ENCODE assay signal across 8 cellular contexts in the genomic region with DNA sequence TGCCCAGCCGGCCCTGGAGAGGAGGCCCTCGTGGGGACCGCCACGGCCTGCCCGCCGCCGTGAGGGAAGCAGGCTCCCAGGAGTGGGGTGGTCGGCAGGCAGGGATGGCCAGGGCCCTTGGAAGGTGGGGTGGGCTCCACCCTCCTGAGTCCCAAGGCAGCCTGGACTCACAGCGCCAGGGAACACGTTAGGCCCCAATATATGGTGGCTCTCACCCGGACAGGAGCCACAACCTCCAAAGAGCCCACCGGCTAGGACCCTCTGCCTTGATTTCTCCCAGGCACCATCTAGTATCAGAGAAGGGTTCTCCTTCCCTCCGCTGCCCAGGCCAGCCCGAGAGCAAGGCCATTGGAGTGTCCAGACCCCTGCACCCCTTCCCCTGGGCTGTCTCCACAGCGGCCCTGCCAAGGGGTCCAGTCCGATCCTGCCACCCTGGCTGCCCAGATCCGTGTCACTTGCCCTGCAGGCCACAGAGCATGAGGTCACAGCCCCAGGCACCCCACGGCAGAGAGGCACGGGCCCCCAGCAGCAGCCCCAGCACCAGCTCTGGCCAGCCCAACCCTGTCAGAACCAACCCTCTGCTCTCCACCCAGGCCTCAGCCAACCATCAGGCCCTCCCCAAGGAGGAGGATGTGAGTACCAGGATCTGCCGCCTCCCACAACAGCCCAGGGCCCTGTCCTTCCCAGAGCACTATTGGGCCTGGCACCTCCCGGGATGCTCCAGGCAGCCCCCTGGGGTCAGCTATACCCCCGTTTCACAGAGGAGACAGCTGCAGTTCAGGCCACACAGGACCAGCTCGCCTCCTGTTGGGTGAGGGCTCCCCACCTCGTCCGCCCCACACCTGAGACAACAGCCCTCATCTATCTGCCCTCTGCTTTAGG. TPM values are rescaled to one million over a fixed set of nuclear protein-coding genes. Genes with fewer than 3 reads are reported as not detected.
DNase-seq lines count a peak whose midpoint lies in the region; ATAC-seq, FAIRE-seq and TF ChIP-seq lines count a peak whose summit lies in the region.

No MANE protein-coding gene starts in this region.

- H3K27ac ChIP-seq in DOHH2 (ENCODE audit: low read depth, low read length), result no peak overlapping the region
- H3K27ac ChIP-seq in MM.1S (ENCODE audit: low read length), result no peak overlapping the region
- no peak overlapping the region for H3K27ac ChIP-seq in endothelial cell of umbilical vein (ENCODE audit: insufficient read depth, low read depth, low read length)
- no peak overlapping the region for H3K27ac ChIP-seq in osteoblast (ENCODE audit: low read depth, low read length)

- H3K9me2 ChIP-seq in DOHH2 (replicated peaks; ENCODE audit: control insufficient read depth, low read length) (no peaks in the 10 kb centered on the region), MM.1S (replicated peaks; ENCODE audit: insufficient read depth, low read length) (no peaks in the 10 kb centered on the region)

- H4K20me1 ChIP-seq in DOHH2 (ENCODE audit: control insufficient read depth, insufficient read depth, low read depth, low read length), result peaks cover 5% of the 10 kb centered on the region
- H4K20me1 ChIP-seq in MM.1S (ENCODE audit: insufficient read depth, low read length), result no peaks in the 10 kb centered on the region
- no peaks in the 10 kb centered on the region for H4K20me1 ChIP-seq in endothelial cell of umbilical vein (replicated peaks; ENCODE audit: control insufficient read depth, extremely low read depth, insufficient read depth, low read length)
- H4K20me1 ChIP-seq in osteoblast (ENCODE audit: insufficient read depth, low read length), result peaks cover 12% of the 10 kb centered on the region

- intact Hi-C loops in endothelial cell of umbilical vein (cut with micrococcal nuclease), result loop anchor here (1.0 to 5.0 kb wide), 2 partner anchors 17 to 171 kb away; partner anchors contain the start of genes HBQ1 and MRPL28

- TF ChIP-seq CTCF in DOHH2 (IDR thresholded peaks at IDR 0.05; ENCODE audit: low read depth, low read length, poor library complexity, severe bottlenecking) (no peak), MM.1S (IDR thresholded peaks at IDR 0.05; ENCODE audit: low read length) (no peak), endothelial cell of umbilical vein (IDR thresholded peaks at IDR 0.05; ENCODE audit: extremely low read depth in 1 of 2, insufficient read depth in 1 of 2, low read depth in 1 of 2, low read length in 2 of 2) (no peak), osteoblast (IDR thresholded peaks at IDR 0.05; ENCODE audit: extremely low read depth, low read depth, low read length) (no peak)

- FAIRE-seq in endothelial cell of umbilical vein (lab: Jason Lieb, UNC), result no peak

- no peak for TF ChIP-seq POLR2A in endothelial cell of umbilical vein (IDR thresholded peaks at IDR 0.05; ENCODE audit: low read depth, low read length)

- POLR2A ChIA-PET in endothelial cell of umbilical vein (lab: Charles Lee), result no interaction called here

- H3F3A ChIP-seq in DOHH2 (ENCODE audit: control insufficient read depth, insufficient read depth), result no peaks in the 10 kb centered on the region
- H3F3A ChIP-seq in MM.1S (ENCODE audit: insufficient read depth, low read length), result no peaks in the 10 kb centered on the region

- ATAC-seq in GM18909 (IDR thresholded peaks at IDR 0.05; ENCODE audit: poor library complexity, unreplicated experiment), result no peak

- H3K4me2 ChIP-seq in DOHH2 (ENCODE audit: low read length) (peak overlapping the region; percentile 28; the same call in 1 of the 2 replicates), MM.1S (ENCODE audit: low read depth, low read length) (peak overlapping the region; percentile 36; the same call in 1 of the 2 replicates), endothelial cell of umbilical vein (ENCODE audit: insufficient read depth, low read length) (peak overlapping the region; percentile 13), osteoblast (ENCODE audit: insufficient read depth, low read length) (peak overlapping the region; percentile 63)

- H3K79me2 ChIP-seq in DOHH2 (ENCODE audit: control insufficient read depth, low read length) (peaks cover 32% of the 10 kb centered on the region), MM.1S (ENCODE audit: low read length) (peaks cover 32% of the 10 kb centered on the region), endothelial cell of umbilical vein (ENCODE audit: control insufficient read depth, insufficient read depth, low read length) (peaks cover 24% of the 10 kb centered on the region), osteoblast (ENCODE audit: insufficient read depth, low read length) (peaks cover 27% of the 10 kb centered on the region)

- DNase-seq in MM.1S (no peak), endothelial cell of umbilical vein (ENCODE audit: low read depth, low spot score) (no peak), osteoblast (ENCODE audit: insufficient read length, low spot score, missing footprints) (peak; percentile 90), middle frontal gyrus (ENCODE audit: extremely low spot score, low spot score) (no peak), NOMO-1 treated with dmso at 0.1 percent for 144 hours (lab: John Stamatoyannopoulos, UW; ENCODE audit: unreplicated experiment) (no peak)
- DNase-seq in stimulated activated CD4-positive, alpha-beta T cell treated with anti-CD3 and anti-CD28 coated beads, Interleukin-4, amount 100 ng/mL, for 1 hour, result no peak

- H3K27me3 ChIP-seq in DOHH2 (ENCODE audit: control insufficient read depth, low read length) (no peaks in the 10 kb centered on the region), MM.1S (replicated peaks; ENCODE audit: insufficient read depth, low read length) (no peaks in the 10 kb centered on the region; the same call in 1 of the 2 replicates), endothelial cell of umbilical vein (ENCODE audit: control insufficient read depth in 2 of 2, insufficient read depth in 2 of 2, low read length in 2 of 2) (no peaks in the 10 kb centered on the region), osteoblast (ENCODE audit: insufficient read depth, low read length) (no peaks in the 10 kb centered on the region)

- H2AFZ ChIP-seq in MM.1S (ENCODE audit: low read length) (peak overlapping the region; percentile 44; the same call in 1 of the 2 replicates), endothelial cell of umbilical vein (ENCODE audit: low read depth, low read length) (peak overlapping the region; percentile 19), osteoblast (ENCODE audit: low read length) (peak overlapping the region; percentile 56)

- H3K4me1 ChIP-seq in DOHH2 (ENCODE audit: control insufficient read depth, low read length), result peaks cover 29% of the 10 kb centered on the region
- H3K4me1 ChIP-seq in MM.1S (ENCODE audit: low read length), result no peaks in the 10 kb centered on the region; the same call in 1 of the 2 replicates
- H3K4me1 ChIP-seq in endothelial cell of umbilical vein (ENCODE audit: control insufficient read depth, extremely low read depth, insufficient read depth, low read length), result peaks cover 6% of the 10 kb centered on the region
- no peaks in the 10 kb centered on the region for H3K4me1 ChIP-seq in osteoblast (ENCODE audit: insufficient read depth, low read length)

- H3K4me3 ChIP-seq in DOHH2 (ENCODE audit: low read length), result peak overlapping the region; percentile 36
- H3K4me3 ChIP-seq in MM.1S (ENCODE audit: low read length), result peak overlapping the region; percentile 34; the same call in 1 of the 2 replicates
- peak overlapping the region in 1 of 3 experiments; percentile 62 for H3K4me3 ChIP-seq in endothelial cell of umbilical vein (replicated peaks in 1 of 3; ENCODE audit: insufficient read depth in 1 of 3, low read depth in 1 of 3, low read length in 3 of 3)
- peak overlapping the region; percentile 59 for H3K4me3 ChIP-seq in osteoblast (ENCODE audit: insufficient read depth, low read length)

- H3K9me1 ChIP-seq in endothelial cell of umbilical vein (replicated peaks; ENCODE audit: control insufficient read depth, extremely low read depth, insufficient read depth, low read length), result no peaks in the 10 kb centered on the region

- H3K9me3 ChIP-seq in DOHH2 (ENCODE audit: control insufficient read depth, insufficient read depth, low read length), result no peaks in the 10 kb centered on the region
- H3K9me3 ChIP-seq in MM.1S (replicated peaks; ENCODE audit: insufficient read depth, low read length), result no peaks in the 10 kb centered on the region
- no peaks in the 10 kb centered on the region for H3K9me3 ChIP-seq in endothelial cell of umbilical vein (replicated peaks; ENCODE audit: control insufficient read depth, insufficient read depth, low read length)
- no peaks in the 10 kb centered on the region for H3K9me3 ChIP-seq in osteoblast (ENCODE audit: low read depth, low read length)

- H3K36me3 ChIP-seq in DOHH2 (ENCODE audit: control insufficient read depth, low read length) (peaks cover 9% of the 10 kb centered on the region), MM.1S (replicated peaks; ENCODE audit: insufficient read depth, low read length) (0 out of 2 replicates have a peak, but pooled peaks cover 4% of the 10 kb centered on the region), endothelial cell of umbilical vein (ENCODE audit: control insufficient read depth in 2 of 2, extremely low read depth in 1 of 2, insufficient read depth in 2 of 2, low read length in 2 of 2) (peaks cover 0 to 3% of the 10 kb centered on the region in 2 experiments), osteoblast (ENCODE audit: insufficient read depth, low read length) (peaks cover 3% of the 10 kb centered on the region)

- H3K9ac ChIP-seq in MM.1S (ENCODE audit: low read length) (no peak overlapping the region), endothelial cell of umbilical vein (replicated peaks; ENCODE audit: extremely low read depth, insufficient read depth, low read length) (no peak overlapping the region)

- dilution Hi-C loops in endothelial cell of umbilical vein (cut with MboI; ENCODE audit: extremely low pct_ligation_motif_present, low sequenced_read_pairs), result no loop called here

- CTCF ChIA-PET in endothelial cell of umbilical vein (lab: Charles Lee), result interaction anchor here (0.6 to 1.7 kb wide), 8 partner anchors 9 to 247 kb away, joined by 3 to 6 read pairs (median 4); partner anchors contain the start of genes ARHGDIG, LUC7L and MRPL28

- BruUV-seq in endothelial cell of umbilical vein (replicated peaks; lab: Mats Ljungman, UMichigan), result no TSS peak

RNA-seq across cellular contexts. Expression of gene AXIN1, which starts 1.1 kb away (rescaled TPM):
- total RNA-seq in endothelial cell of umbilical vein (21.1 and 21.9 TPM in 2 replicates), osteoblast (21.5 and 21.7 TPM in 2 replicates)
- polyA plus RNA-seq in endothelial cell of umbilical vein, result 8.0 and 8.3 TPM in 2 replicates
- 9.3 and 11.9 TPM in 2 replicates for polyA plus RNA-seq in endothelial cell of umbilical vein (2011; cell fraction: cytosol; rRNA removed)
- 16.8 and 17.6 TPM in 2 replicates for polyA plus RNA-seq in endothelial cell of umbilical vein (2011; cell fraction: nucleus; rRNA removed)
- 11.3 and 17.0 TPM in 2 replicates for polyA plus RNA-seq in endothelial cell of umbilical vein (2012)
- 7.0 and 8.0 TPM in 2 replicates for polyA minus RNA-seq in endothelial cell of umbilical vein
- polyA minus RNA-seq in endothelial cell of umbilical vein (2011; cell fraction: cytosol; rRNA and poly(A)+ RNA removed), result 21.3 TPM
- 7.1 and 8.7 TPM in 2 replicates for polyA minus RNA-seq in endothelial cell of umbilical vein (2011; cell fraction: nucleus; rRNA and poly(A)+ RNA removed)

RNA-seq across cellular contexts. Expression of gene MRPL28, which starts 16.7 kb away (rescaled TPM):
- 86.3 and 104 TPM in 2 replicates for total RNA-seq in endothelial cell of umbilical vein
- polyA plus RNA-seq in endothelial cell of umbilical vein, result 180 and 198 TPM in 2 replicates
- 158 and 211 TPM in 2 replicates for polyA plus RNA-seq in endothelial cell of umbilical vein (2011; cell fraction: cytosol; rRNA removed)
- polyA plus RNA-seq in endothelial cell of umbilical vein (2011; cell fraction: nucleus; rRNA removed), result 82.8 and 92.3 TPM in 2 replicates
- polyA plus RNA-seq in endothelial cell of umbilical vein (2012), result 88.7 and 102 TPM in 2 replicates
- polyA minus RNA-seq in endothelial cell of umbilical vein, result 57.6 and 61.2 TPM in 2 replicates
- 48.4 TPM for polyA minus RNA-seq in endothelial cell of umbilical vein (2011; cell fraction: cytosol; rRNA and poly(A)+ RNA removed)
- 10.6 and 16.3 TPM in 2 replicates for polyA minus RNA-seq in endothelial cell of umbilical vein (2011; cell fraction: nucleus; rRNA and poly(A)+ RNA removed)
- 50.7 and 55.4 TPM in 2 replicates for total RNA-seq in osteoblast

RNA-seq across cellular contexts. Expression of gene PGAP6, which starts 28.1 kb away (rescaled TPM):
- 88.1 and 89.8 TPM in 2 replicates for total RNA-seq in endothelial cell of umbilical vein
- polyA plus RNA-seq in endothelial cell of umbilical vein, result 365 and 484 TPM in 2 replicates
- 169 and 201 TPM in 2 replicates for polyA plus RNA-seq in endothelial cell of umbilical vein (2011; cell fraction: cytosol; rRNA removed)
- polyA plus RNA-seq in endothelial cell of umbilical vein (2011; cell fraction: nucleus; rRNA removed), result 127 and 155 TPM in 2 replicates
- polyA plus RNA-seq in endothelial cell of umbilical vein (2012), result 90.7 and 148 TPM in 2 replicates
- polyA minus RNA-seq in endothelial cell of umbilical vein, result 166 and 233 TPM in 2 replicates
- polyA minus RNA-seq in endothelial cell of umbilical vein (2011; cell fraction: cytosol; rRNA and poly(A)+ RNA removed), result 27.0 TPM
- 51.9 and 54.7 TPM in 2 replicates for polyA minus RNA-seq in endothelial cell of umbilical vein (2011; cell fraction: nucleus; rRNA and poly(A)+ RNA removed)
- 40.1 and 54.3 TPM in 2 replicates for total RNA-seq in osteoblast

RNA-seq across cellular contexts. Expression of gene NME4, which starts 43.4 kb away (rescaled TPM):
- 166 and 170 TPM in 2 replicates for total RNA-seq in endothelial cell of umbilical vein
- 264 and 412 TPM in 2 replicates for polyA plus RNA-seq in endothelial cell of umbilical vein
- polyA plus RNA-seq in endothelial cell of umbilical vein (2011; cell fraction: cytosol; rRNA removed), result 190 and 214 TPM in 2 replicates
- 111 and 145 TPM in 2 replicates for polyA plus RNA-seq in endothelial cell of umbilical vein (2011; cell fraction: nucleus; rRNA removed)
- 180 and 258 TPM in 2 replicates for polyA plus RNA-seq in endothelial cell of umbilical vein (2012)
- polyA minus RNA-seq in endothelial cell of umbilical vein, result 70.2 and 79.0 TPM in 2 replicates
- 15.6 TPM for polyA minus RNA-seq in endothelial cell of umbilical vein (2011; cell fraction: cytosol; rRNA and poly(A)+ RNA removed)
- polyA minus RNA-seq in endothelial cell of umbilical vein (2011; cell fraction: nucleus; rRNA and poly(A)+ RNA removed), result 21.5 and 33.0 TPM in 2 replicates
- 77.2 and 83.6 TPM in 2 replicates for total RNA-seq in osteoblast

RNA-seq across cellular contexts. Expression of gene DECR2, which starts 48.0 kb away (rescaled TPM):
- total RNA-seq in endothelial cell of umbilical vein (23.1 and 28.3 TPM in 2 replicates), osteoblast (18.1 and 24.5 TPM in 2 replicates)
- polyA plus RNA-seq in endothelial cell of umbilical vein, result 46.5 and 61.7 TPM in 2 replicates
- polyA plus RNA-seq in endothelial cell of umbilical vein (2011; cell fraction: cytosol; rRNA removed), result 19.8 and 30.3 TPM in 2 replicates
- polyA plus RNA-seq in endothelial cell of umbilical vein (2011; cell fraction: nucleus; rRNA removed), result 82.4 and 87.1 TPM in 2 replicates
- polyA plus RNA-seq in endothelial cell of umbilical vein (2012), result 16.7 and 26.2 TPM in 2 replicates
- 13.3 and 20.1 TPM in 2 replicates for polyA minus RNA-seq in endothelial cell of umbilical vein
- polyA minus RNA-seq in endothelial cell of umbilical vein (2011; cell fraction: cytosol; rRNA and poly(A)+ RNA removed), result 17.4 TPM
- 12.1 and 15.1 TPM in 2 replicates for polyA minus RNA-seq in endothelial cell of umbilical vein (2011; cell fraction: nucleus; rRNA and poly(A)+ RNA removed)

Comparison
In these comparisons a context has a peak if more than half of its experiments do, and no peak if none do; other contexts are left out.
1. H3K4me2 ChIP-seq: peak in every context shown above with its lines; median percentile 63 in osteoblast; 36 in MM.1S; 28 in DOHH2; 13 in endothelial cell of umbilical vein.